ENCODE assay signal across 1 cellular context in the genomic region with DNA sequence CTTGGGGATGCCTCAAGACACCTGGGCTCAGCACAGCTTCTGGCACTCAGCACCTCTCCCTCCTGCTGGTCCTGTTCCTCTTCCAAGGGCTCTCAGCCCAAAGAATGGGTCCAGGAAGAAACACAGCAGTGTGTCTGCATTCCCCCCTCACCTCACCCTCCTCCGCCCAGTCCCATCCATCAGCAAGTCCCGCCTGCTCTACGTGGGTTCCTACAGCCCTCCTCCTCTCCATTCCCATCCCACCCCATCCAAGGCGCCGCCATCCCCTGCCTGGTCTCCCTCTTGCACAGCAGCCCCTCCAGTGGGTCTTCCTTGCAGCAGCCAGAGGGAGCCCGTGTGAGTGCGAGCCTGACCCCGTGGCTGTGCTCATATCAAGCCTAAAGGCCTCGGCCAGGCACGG.
TF ChIP-seq lines count a peak whose summit lies in the region.

No MANE protein-coding gene starts in this region.

TF ChIP-seq in GM12878, 131 proteins besides CTCF, POLR2A, EP300 and RAD21:
- TF ChIP-seq CHD1 (IDR thresholded peaks at IDR 0.05; ENCODE audit: low read depth, low read length) (no peak), FOXK2 (IDR thresholded peaks at IDR 0.05) (no peak), TCF7 (IDR thresholded peaks at IDR 0.05; ENCODE audit: borderline replicate concordance) (no peak), MTA2 (IDR thresholded peaks at IDR 0.05; ENCODE audit: low read depth) (no peak), NR2F1 (conservative IDR thresholded peaks at IDR 0.05) (no peak), FOXM1 (IDR thresholded peaks at IDR 0.05; ENCODE audit: low read depth, low read length) (no peak), PML (IDR thresholded peaks at IDR 0.05; ENCODE audit: low read length) (no peak), BHLHE40 (IDR thresholded peaks at IDR 0.05; ENCODE audit: borderline replicate concordance in 1 of 2, low read depth in 2 of 2, low read length in 1 of 2) (no peak), EZH2 (IDR thresholded peaks at IDR 0.05; ENCODE audit: borderline replicate concordance, control insufficient read depth, low read depth, low read length) (no peak), SUPT20H (IDR thresholded peaks at IDR 0.05; ENCODE audit: borderline replicate concordance, control insufficient read depth, low read depth, low read length) (no peak), GATAD2B (conservative IDR thresholded peaks at IDR 0.05; ENCODE audit: low read depth) (no peak), IKZF1 (conservative IDR thresholded peaks at IDR 0.05) (no peak)
- TF ChIP-seq, protein P1, sequence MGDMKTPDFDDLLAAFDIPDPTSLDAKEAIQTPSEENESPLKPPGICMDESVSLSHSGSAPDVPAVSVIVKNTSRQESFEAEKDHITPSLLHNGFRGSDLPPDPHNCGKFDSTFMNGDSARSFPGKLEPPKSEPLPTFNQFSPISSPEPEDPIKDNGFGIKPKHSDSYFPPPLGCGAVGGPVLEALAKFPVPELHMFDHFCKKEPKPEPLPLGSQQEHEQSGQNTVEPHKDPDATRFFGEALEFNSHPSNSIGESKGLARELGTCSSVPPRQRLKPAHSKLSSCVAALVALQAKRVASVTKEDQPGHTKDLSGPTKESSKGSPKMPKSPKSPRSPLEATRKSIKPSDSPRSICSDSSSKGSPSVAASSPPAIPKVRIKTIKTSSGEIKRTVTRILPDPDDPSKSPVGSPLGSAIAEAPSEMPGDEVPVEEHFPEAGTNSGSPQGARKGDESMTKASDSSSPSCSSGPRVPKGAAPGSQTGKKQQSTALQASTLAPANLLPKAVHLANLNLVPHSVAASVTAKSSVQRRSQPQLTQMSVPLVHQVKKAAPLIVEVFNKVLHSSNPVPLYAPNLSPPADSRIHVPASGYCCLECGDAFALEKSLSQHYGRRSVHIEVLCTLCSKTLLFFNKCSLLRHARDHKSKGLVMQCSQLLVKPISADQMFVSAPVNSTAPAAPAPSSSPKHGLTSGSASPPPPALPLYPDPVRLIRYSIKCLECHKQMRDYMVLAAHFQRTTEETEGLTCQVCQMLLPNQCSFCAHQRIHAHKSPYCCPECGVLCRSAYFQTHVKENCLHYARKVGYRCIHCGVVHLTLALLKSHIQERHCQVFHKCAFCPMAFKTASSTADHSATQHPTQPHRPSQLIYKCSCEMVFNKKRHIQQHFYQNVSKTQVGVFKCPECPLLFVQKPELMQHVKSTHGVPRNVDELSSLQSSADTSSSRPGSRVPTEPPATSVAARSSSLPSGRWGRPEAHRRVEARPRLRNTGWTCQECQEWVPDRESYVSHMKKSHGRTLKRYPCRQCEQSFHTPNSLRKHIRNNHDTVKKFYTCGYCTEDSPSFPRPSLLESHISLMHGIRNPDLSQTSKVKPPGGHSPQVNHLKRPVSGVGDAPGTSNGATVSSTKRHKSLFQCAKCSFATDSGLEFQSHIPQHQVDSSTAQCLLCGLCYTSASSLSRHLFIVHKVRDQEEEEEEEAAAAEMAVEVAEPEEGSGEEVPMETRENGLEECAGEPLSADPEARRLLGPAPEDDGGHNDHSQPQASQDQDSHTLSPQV (IDR thresholded peaks at IDR 0.05): no peak
- TF ChIP-seq, protein P2, sequence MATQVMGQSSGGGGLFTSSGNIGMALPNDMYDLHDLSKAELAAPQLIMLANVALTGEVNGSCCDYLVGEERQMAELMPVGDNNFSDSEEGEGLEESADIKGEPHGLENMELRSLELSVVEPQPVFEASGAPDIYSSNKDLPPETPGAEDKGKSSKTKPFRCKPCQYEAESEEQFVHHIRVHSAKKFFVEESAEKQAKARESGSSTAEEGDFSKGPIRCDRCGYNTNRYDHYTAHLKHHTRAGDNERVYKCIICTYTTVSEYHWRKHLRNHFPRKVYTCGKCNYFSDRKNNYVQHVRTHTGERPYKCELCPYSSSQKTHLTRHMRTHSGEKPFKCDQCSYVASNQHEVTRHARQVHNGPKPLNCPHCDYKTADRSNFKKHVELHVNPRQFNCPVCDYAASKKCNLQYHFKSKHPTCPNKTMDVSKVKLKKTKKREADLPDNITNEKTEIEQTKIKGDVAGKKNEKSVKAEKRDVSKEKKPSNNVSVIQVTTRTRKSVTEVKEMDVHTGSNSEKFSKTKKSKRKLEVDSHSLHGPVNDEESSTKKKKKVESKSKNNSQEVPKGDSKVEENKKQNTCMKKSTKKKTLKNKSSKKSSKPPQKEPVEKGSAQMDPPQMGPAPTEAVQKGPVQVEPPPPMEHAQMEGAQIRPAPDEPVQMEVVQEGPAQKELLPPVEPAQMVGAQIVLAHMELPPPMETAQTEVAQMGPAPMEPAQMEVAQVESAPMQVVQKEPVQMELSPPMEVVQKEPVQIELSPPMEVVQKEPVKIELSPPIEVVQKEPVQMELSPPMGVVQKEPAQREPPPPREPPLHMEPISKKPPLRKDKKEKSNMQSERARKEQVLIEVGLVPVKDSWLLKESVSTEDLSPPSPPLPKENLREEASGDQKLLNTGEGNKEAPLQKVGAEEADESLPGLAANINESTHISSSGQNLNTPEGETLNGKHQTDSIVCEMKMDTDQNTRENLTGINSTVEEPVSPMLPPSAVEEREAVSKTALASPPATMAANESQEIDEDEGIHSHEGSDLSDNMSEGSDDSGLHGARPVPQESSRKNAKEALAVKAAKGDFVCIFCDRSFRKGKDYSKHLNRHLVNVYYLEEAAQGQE (IDR thresholded peaks at IDR 0.05; ENCODE audit: low read depth, low read length): no peak
